In genomic region chr9:98159301-98159700, GRCh38 we compare ENCODE assay signal across 31 cellular contexts. TPM values are rescaled to one million over a fixed set of nuclear protein-coding genes. Genes with fewer than 3 reads are reported as not detected.
DNase-seq lines count a peak whose midpoint lies in the region; ATAC-seq and TF ChIP-seq lines count a peak whose summit lies in the region.
"Had no signal": no experiment of that assay in that cellular context is flagged by ENCODE, and none has a peak within 500 bp of the region (broad histone marks: within the 10 kb centered on the region; RNA-seq: fewer than 3 reads in every experiment).

No MANE protein-coding gene starts in this region.

- H3K4me1 ChIP-seq in neural progenitor cell (no peaks in the 10 kb centered on the region), upper lobe of left lung (peaks cover 0 to 6% (median 0%) of the 10 kb centered on the region in 4 donors)
- H3K4me1 ChIP-seq: BE2C, esophagus muscularis mucosa, heart left ventricle, left ventricle myocardium inferior had no signal

- H3F3A ChIP-seq in neural progenitor cell (ENCODE audit: low read depth): no peaks in the 10 kb centered on the region

- no peaks in the 10 kb centered on the region for H3K27me3 Mint-ChIP-seq in stimulated activated naive CD8-positive, alpha-beta T cell treated with anti-CD3 and anti-CD28 coated beads, Interleukin-15, amount 100 ng/mL, for 72 hours
- H3K27me3 Mint-ChIP-seq in activated T-helper 17 cell treated with anti-CD3 and anti-CD28 coated beads, Interleukin-2, amount 50 U/mL, for 72 hours: no peaks in the 10 kb centered on the region
- peaks cover 9% of the 10 kb centered on the region for H3K27me3 Mint-ChIP-seq in neural progenitor cell (ENCODE audit: insufficient read depth, low read depth)
- H3K27me3 Mint-ChIP-seq: activated CD4-positive, alpha-beta T cell treated with anti-CD3 and anti-CD28 coated beads, Interleukin-2, amount 10 ng/mL, durations not matched to agents 24 days and 14 days; brain had no signal

- 90 to 92% methylated on average over 5 of the region's 5 CpGs for WGBS in upper lobe of left lung, 2 donors

- H3K9me3 ChIP-seq in neural progenitor cell (ENCODE audit: low read depth): no peaks in the 10 kb centered on the region
- H3K9me3 ChIP-seq in upper lobe of left lung: no peaks in the 10 kb centered on the region
- H3K9me3 ChIP-seq: BE2C, esophagus muscularis mucosa, heart left ventricle, left ventricle myocardium inferior, ovary, stomach had no signal

- no peak for ATAC-seq in stimulated activated naive CD8-positive, alpha-beta T cell treated with anti-CD3 and anti-CD28 coated beads, Interleukin-15, amount 100 ng/mL, for 72 hours
- ATAC-seq in stimulated activated naive CD8-positive, alpha-beta T cell treated with anti-CD3 and anti-CD28 coated beads, Interleukin-15, Interleukin-2, amounts not matched to agents 100 U/mL and 50 U/mL, for 24 hours: no peak
- no peak for ATAC-seq in activated T-helper 17 cell treated with anti-CD3 and anti-CD28 coated beads, Interleukin-2, amount 50 U/mL, for 72 hours (replicated peaks)
- ATAC-seq in upper lobe of left lung (ENCODE audit: low FRiP score in 2 of 2): no peak
- ATAC-seq: HCT116, heart left ventricle had no signal

- H3K36me3 Mint-ChIP-seq in activated T-helper 17 cell treated with anti-CD3 and anti-CD28 coated beads, Interleukin-2, amount 50 U/mL, for 72 hours (ENCODE audit: low read depth): peaks cover 23% of the 10 kb centered on the region
- H3K36me3 Mint-ChIP-seq in neural progenitor cell: no peaks in the 10 kb centered on the region
- H3K36me3 Mint-ChIP-seq: brain, naive B cell had no signal

- no peaks in the 10 kb centered on the region for H3K36me3 ChIP-seq in neural progenitor cell
- peaks cover 0 to 9% (median 0%) of the 10 kb centered on the region in 4 donors for H3K36me3 ChIP-seq in upper lobe of left lung
- H3K36me3 ChIP-seq: esophagus muscularis mucosa, heart left ventricle, left ventricle myocardium inferior, ovary had no signal

- H3K9ac ChIP-seq in neural progenitor cell: no peak overlapping the region

- no peaks in the 10 kb centered on the region for H4K20me1 ChIP-seq in neural progenitor cell (ENCODE audit: low read depth)

- no peak overlapping the region for H3K4me3 Mint-ChIP-seq in stimulated activated naive CD8-positive, alpha-beta T cell treated with anti-CD3 and anti-CD28 coated beads, Interleukin-15, amount 100 ng/mL, for 72 hours
- no peak overlapping the region for H3K4me3 Mint-ChIP-seq in activated T-helper 17 cell treated with anti-CD3 and anti-CD28 coated beads, Interleukin-2, amount 50 U/mL, for 72 hours
- H3K4me3 Mint-ChIP-seq in neural progenitor cell: no peak overlapping the region
- H3K4me3 Mint-ChIP-seq: activated CD4-positive, alpha-beta T cell treated with anti-CD3 and anti-CD28 coated beads, Interleukin-2, amount 10 ng/mL, durations not matched to agents 24 days and 14 days; brain; naive B cell had no signal

- no peak overlapping the region for H3K4me2 ChIP-seq in neural progenitor cell
- H3K4me2 ChIP-seq: smooth muscle cell had no signal

- no peaks in the 10 kb centered on the region for H3K9me3 Mint-ChIP-seq in stimulated activated naive CD8-positive, alpha-beta T cell treated with anti-CD3 and anti-CD28 coated beads, Interleukin-15, amount 100 ng/mL, for 72 hours
- H3K9me3 Mint-ChIP-seq in activated T-helper 17 cell treated with anti-CD3 and anti-CD28 coated beads, Interleukin-2, amount 50 U/mL, for 72 hours: no peaks in the 10 kb centered on the region
- H3K9me3 Mint-ChIP-seq in neural progenitor cell: no peaks in the 10 kb centered on the region
- H3K9me3 Mint-ChIP-seq: activated CD4-positive, alpha-beta T cell treated with anti-CD3 and anti-CD28 coated beads, Interleukin-2, amount 10 ng/mL, durations not matched to agents 24 days and 14 days; naive B cell had no signal

- H3K27ac Mint-ChIP-seq in stimulated activated naive CD8-positive, alpha-beta T cell treated with anti-CD3 and anti-CD28 coated beads, Interleukin-15, amount 100 ng/mL, for 72 hours: peak overlapping the region; percentile 73 to 78
- peak overlapping the region; percentile 52 for H3K27ac Mint-ChIP-seq in activated T-helper 17 cell treated with anti-CD3 and anti-CD28 coated beads, Interleukin-2, amount 50 U/mL, for 72 hours
- H3K27ac Mint-ChIP-seq in neural progenitor cell: peak overlapping the region; percentile 33
- H3K27ac Mint-ChIP-seq: activated CD4-positive, alpha-beta T cell treated with anti-CD3 and anti-CD28 coated beads, Interleukin-2, amount 10 ng/mL, durations not matched to agents 24 days and 14 days; brain had no signal

- TF ChIP-seq POLR2A in upper lobe of left lung (IDR thresholded peaks at IDR 0.05): no peak

- H3K4me3 ChIP-seq in neural progenitor cell (no peak overlapping the region), upper lobe of left lung (no peak overlapping the region)
- H3K4me3 ChIP-seq: esophagus muscularis mucosa, heart left ventricle, left ventricle myocardium inferior, ovary, smooth muscle cell, stomach had no signal

- H3K4me1 Mint-ChIP-seq in stimulated activated naive CD8-positive, alpha-beta T cell treated with anti-CD3 and anti-CD28 coated beads, Interleukin-15, amount 100 ng/mL, for 72 hours: peaks cover 34% of the 10 kb centered on the region
- peaks cover 25% of the 10 kb centered on the region for H3K4me1 Mint-ChIP-seq in activated T-helper 17 cell treated with anti-CD3 and anti-CD28 coated beads, Interleukin-2, amount 50 U/mL, for 72 hours
- H3K4me1 Mint-ChIP-seq in neural progenitor cell: peaks cover 5% of the 10 kb centered on the region
- H3K4me1 Mint-ChIP-seq: brain had no signal

- no peak for DNase-seq in stimulated activated naive CD8-positive, alpha-beta T cell treated with anti-CD3 and anti-CD28 coated beads, Interleukin-15, amount 100 ng/mL, for 72 hours
- DNase-seq in stimulated activated naive CD8-positive, alpha-beta T cell treated with anti-CD3 and anti-CD28 coated beads, Interleukin-15, Interleukin-2, amounts not matched to agents 100 U/mL and 50 U/mL, for 24 hours: no peak
- DNase-seq in neural progenitor cell (ENCODE audit: low spot score) (no peak), glomerular visceral epithelial cell (ENCODE audit: extremely low spot score) (no peak), NK-92 (lab: John Stamatoyannopoulos, UW; ENCODE audit: unreplicated experiment) (no peak), upper lobe of left lung (no peak), HCEC 1CT (no peak)
- DNase-seq: activated CD4-positive, alpha-beta T cell treated with anti-CD3 and anti-CD28 coated beads, Interleukin-2, amount 10 ng/mL, durations not matched to agents 24 days and 14 days; activated T-cell treated with anti-CD3 and anti-CD28 coated beads, Interleukin-2, amount 50 U/mL, for 48 hours; amniotic stem cell; BE2C; cerebellar nuclear complex; dermis blood vessel endothelial cell; foreskin fibroblast; heart left ventricle; IMR-90; islet precursor cell; left ventricle myocardium inferior; MV-4-11; naive B cell; NCI-H1436; NCI-H2081; NCI-H526 treated with DMSO at 0.1 percent for 48 hours; ovary; SIG-M5; stomach had no signal

- H2AFZ ChIP-seq in neural progenitor cell (replicated peaks): no peak overlapping the region

- H3K27me3 ChIP-seq in neural progenitor cell (no peaks in the 10 kb centered on the region), upper lobe of left lung (no peaks in the 10 kb centered on the region)
- H3K27me3 ChIP-seq: BE2C, esophagus muscularis mucosa, heart left ventricle, ovary, stomach had no signal

- no peak overlapping the region for H3K27ac ChIP-seq in neural progenitor cell
- no peak overlapping the region for H3K27ac ChIP-seq in upper lobe of left lung
- H3K27ac ChIP-seq: esophagus muscularis mucosa, heart left ventricle, left ventricle myocardium inferior, ovary, stomach had no signal

- no peak for TF ChIP-seq EP300 in upper lobe of left lung (IDR thresholded peaks at IDR 0.05)

- TF ChIP-seq CTCF in neural progenitor cell (IDR thresholded peaks at IDR 0.05) (no peak), upper lobe of left lung (IDR thresholded peaks at IDR 0.05) (no peak)

- no peaks in the 10 kb centered on the region for H3K79me2 ChIP-seq in neural progenitor cell (ENCODE audit: low read depth)

RNA-seq across cellular contexts. Expression of gene CORO2A, which starts 33.1 kb away (rescaled TPM):
- total RNA-seq in activated T-helper 17 cell treated with anti-CD3 and anti-CD28 coated beads, Interleukin-2, amount 50 U/mL, for 72 hours: 10 to 100 TPM in 1 of 2 donors, 1 to 10 TPM in 1; 9.9 to 18.2 TPM
- total RNA-seq in neural progenitor cell (ENCODE audit: low replicate concordance) (2.4 and 3.6 TPM in 2 replicates), upper lobe of left lung (10 to 100 TPM; 10.5 to 22.8 (median 17.9) TPM)

RNA-seq across cellular contexts. Expression of gene TRIM14, which starts 40.3 kb away (rescaled TPM):
- 10 to 100 TPM; 43.4 to 57.8 TPM for total RNA-seq in activated T-helper 17 cell treated with anti-CD3 and anti-CD28 coated beads, Interleukin-2, amount 50 U/mL, for 72 hours
- 0.17 and 2.7 TPM in 2 replicates for total RNA-seq in neural progenitor cell (ENCODE audit: low replicate concordance)
- 10 to 100 TPM; 28.6 to 52.1 (median 46.2) TPM for total RNA-seq in upper lobe of left lung
